ENCODE assay signal across 11 cellular contexts in genomic region chr20:50636601-50637539, GRCh38. TPM values are rescaled to one million over a fixed set of nuclear protein-coding genes. Genes with fewer than 3 reads are reported as not detected.
DNase-seq lines count a peak whose midpoint lies in the region; ATAC-seq and TF ChIP-seq lines count a peak whose summit lies in the region.
"Had no signal": no experiment of that assay in that cellular context is flagged by ENCODE, and none has a peak within 500 bp of the region (broad histone marks: within the 10 kb centered on the region; RNA-seq: fewer than 3 reads in every experiment).

No MANE protein-coding gene starts in this region.

- H3K36me3 ChIP-seq in mesodermal cell (ENCODE audit: control insufficient read depth, insufficient read depth, low read length) (no peaks in the 10 kb centered on the region), uterus (no peaks in the 10 kb centered on the region)
- H3K36me3 ChIP-seq: right lobe of liver had no signal

- TF ChIP-seq CTCF in coronary artery (IDR thresholded peaks at IDR 0.05) (no peak), uterus (IDR thresholded peaks at IDR 0.05) (no peak)

- ATAC-seq in Right ventricle myocardium inferior (peak; percentile 8), left cardiac atrium (no peak), HG03045 (IDR thresholded peaks at IDR 0.05; ENCODE audit: unreplicated experiment) (no peak)

- 79 to 84% methylated on average over 17 to 19 of the region's 22 CpGs for WGBS in mesodermal cell (ENCODE audit: insufficient coverage in 2 of 2), 2 experiments

- H3K27ac ChIP-seq in coronary artery (peak overlapping the region; percentile 31 to 71), mesodermal cell (ENCODE audit: low read depth, low read length, severe bottlenecking) (peak overlapping the region; percentile 54), uterus (peak overlapping the region; percentile 39 to 55)

- H3K4me1 ChIP-seq in mesodermal cell (ENCODE audit: control insufficient read depth, insufficient read depth, low read length, poor library complexity, severe bottlenecking), result peaks cover 25% of the 10 kb centered on the region
- peaks cover 0 to 15% of the 10 kb centered on the region in 2 donors for H3K4me1 ChIP-seq in uterus

- H3K4me3 ChIP-seq in coronary artery (peak overlapping the region; percentile 31), mesodermal cell (ENCODE audit: extremely low read depth, insufficient read depth, low read length, poor library complexity, severe bottlenecking) (no peak overlapping the region), uterus (no peak overlapping the region)

- no peak for DNase-seq in Right ventricle myocardium inferior (ENCODE audit: missing footprints)
- DNase-seq in left cardiac atrium, result no peak
- DNase-seq in coronary artery (ENCODE audit: low spot score), result no peak
- no peak for DNase-seq in uterus
- no peak for DNase-seq in COLO829 (ENCODE audit: low spot score)
- DNase-seq in CD1c-positive myeloid dendritic cell (ENCODE audit: extremely low spot score), result no peak
- DNase-seq: NCI-H187 treated with DMSO at 0.1 percent for 48 hours had no signal

- no peaks in the 10 kb centered on the region for H3K27me3 ChIP-seq in uterus
- H3K27me3 ChIP-seq: right lobe of liver had no signal

- H3K9me3 ChIP-seq in mesodermal cell (ENCODE audit: control insufficient read depth, low read length), result no peaks in the 10 kb centered on the region
- H3K9me3 ChIP-seq in uterus, result no peaks in the 10 kb centered on the region
- H3K9me3 ChIP-seq: right lobe of liver had no signal

- intact Hi-C loops in Right ventricle myocardium inferior (cut with DNase I), result loop anchor here (10.0 kb wide), 1 partner anchor 58 kb away; the partner anchor contains the start of gene RIPOR3
- intact Hi-C loops in left cardiac atrium (cut with DNase I), result loop anchor here in 1 of 2 donors (10.0 kb wide), 1 partner anchor 98 kb away; the partner anchor contains the start of gene PARD6B
- intact Hi-C loops in uterus (cut with DNase I; ENCODE audit: low total_unique reads), result no loop called here

- TF ChIP-seq POLR2A in uterus (IDR thresholded peaks at IDR 0.05), result no peak

RNA-seq across cellular contexts. Expression of gene RIPOR3, which starts 54.5 kb away (rescaled TPM):
- total RNA-seq in Right ventricle myocardium inferior, result 8.3 TPM
- 1 to 10 TPM; 3.3 to 6.7 TPM for total RNA-seq in left cardiac atrium
- polyA plus RNA-seq in mesodermal cell (2013, experiment 1 of 2), result 9.4 TPM
- polyA plus RNA-seq in mesodermal cell (2013, experiment 2 of 2), result 10.0 TPM
- 10 to 100 TPM in 3 of 4 donors, 1 to 10 TPM in 1; 9.1 to 85.4 (median 17.8) TPM for total RNA-seq in uterus
- total RNA-seq: activated B cell treated with CpG ODN at 0.5 μM for 24 hours had no signal
